8 cellular contexts compared by ENCODE assay signal in the genomic region with DNA sequence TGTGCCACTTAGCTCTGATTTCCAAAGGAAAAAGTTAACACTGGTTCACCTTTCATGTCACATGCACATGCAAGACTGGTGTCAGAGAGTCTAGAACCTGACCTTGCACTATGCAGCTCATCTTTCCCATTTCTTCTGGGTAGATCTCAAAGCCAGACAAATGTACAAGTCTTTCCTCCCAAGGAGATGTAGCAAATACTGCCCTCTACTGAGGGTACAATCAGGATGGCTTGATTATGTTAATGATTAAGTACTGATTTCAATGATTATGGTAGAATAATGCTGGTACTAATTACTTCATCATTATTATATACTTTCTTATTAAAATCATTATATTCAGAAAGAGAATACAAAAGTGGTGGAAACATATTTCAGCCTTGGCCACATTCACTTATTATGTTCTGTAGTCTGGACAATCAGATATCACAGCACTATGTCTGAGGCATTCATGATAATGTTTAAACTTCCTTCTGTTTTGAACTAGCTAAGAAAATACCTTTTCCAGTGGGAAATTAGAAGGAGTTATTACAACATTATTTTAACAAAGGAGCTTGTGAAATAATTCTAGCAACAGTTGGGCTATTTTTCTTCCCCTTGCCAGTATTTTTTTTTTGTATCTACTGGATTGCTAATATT.
DNase-seq lines count a peak whose midpoint lies in the region; TF ChIP-seq lines count a peak whose summit lies in the region.

No MANE protein-coding gene starts in this region.

- H3K27ac ChIP-seq in tibial artery: no peak overlapping the region

- intact Hi-C loops in tibial artery (cut with DNase I; ENCODE audit: low total_unique reads): loop anchor here (10.0 kb wide), 1 partner anchor 377 kb away; no protein-coding TSS in a partner anchor

- DNase-seq in SIG-M5 treated with dmso at 0.1 percent for 504 hours (lab: John Stamatoyannopoulos, UW; ENCODE audit: unreplicated experiment) (peak; percentile 28), SIG-M5 (lab: John Stamatoyannopoulos, UW) (no peak), NAMALWA (ENCODE audit: low spot score) (peak; percentile 70), iPS-NIHi7 (ENCODE audit: extremely low spot score) (peak; percentile 22), tibial artery (no peak)
- no peak for DNase-seq in NK-92 treated with Interleukin-12 subunit alpha and Interleukin-12 subunit beta, amount 100 ng/mL, for 24 hours (lab: John Stamatoyannopoulos, UW)
- DNase-seq in activated naive CD4-positive, alpha-beta T cell treated with Interleukin-2 at 50 U/mL for 16 hours: no peak

- H3K36me3 ChIP-seq in tibial artery: no peaks in the 10 kb centered on the region

- no peaks in the 10 kb centered on the region for H3K27me3 ChIP-seq in tibial artery

- H3K4me3 ChIP-seq in WI38 (ENCODE audit: low read depth, low read length) (no peak overlapping the region), tibial artery (no peak overlapping the region)

- H3K9me3 ChIP-seq in tibial artery: no peaks in the 10 kb centered on the region

- TF ChIP-seq CTCF in WI38 (IDR thresholded peaks at IDR 0.05; ENCODE audit: low read depth, low read length) (peak; percentile 40; the same call in 1 of the 2 replicates), tibial artery (IDR thresholded peaks at IDR 0.05) (peak; percentile 31 to 34)

- no peaks in the 10 kb centered on the region for H3K4me1 ChIP-seq in tibial artery

Comparison
In these comparisons a context has a peak if more than half of its experiments do, and no peak if none do; other contexts are left out.
1. DNase-seq: peak in SIG-M5 treated with dmso at 0.1 percent for 504 hours (single experiment), NAMALWA (single experiment) and iPS-NIHi7 (single experiment); none in SIG-M5 (single experiment), tibial artery (0 of 2), NK-92 treated with Interleukin-12 subunit alpha and Interleukin-12 subunit beta, amount 100 ng/mL, for 24 hours (single experiment) and activated naive CD4-positive, alpha-beta T cell treated with Interleukin-2 at 50 U/mL for 16 hours (single experiment).